ENCODE assay signal across 20 cellular contexts in genomic region chr2:236120006-236120740, GRCh38. TPM values are rescaled to one million over a fixed set of nuclear protein-coding genes. Genes with fewer than 3 reads are reported as not detected.
"Had no signal": no experiment of that assay in that cellular context is flagged by ENCODE, and none has a peak within 500 bp of the region (broad histone marks: within the 10 kb centered on the region; RNA-seq: fewer than 3 reads in every experiment).

No MANE protein-coding gene starts in this region.

- H3K36me3 ChIP-seq: breast epithelium had no signal

- H3K4me3 Mint-ChIP-seq: activated CD4-positive, alpha-beta T cell treated with anti-CD3 and anti-CD28 coated beads, Interleukin-2, amount 10 ng/mL, durations not matched to agents 24 days and 14 days; activated CD8-positive, alpha-beta T cell treated with anti-CD3 and anti-CD28 coated beads, Interleukin-2, amount 10 ng/mL, durations not matched to agents 7 days and 5 days; activated naive CD8-positive, alpha-beta T cell treated with anti-CD3 and anti-CD28 coated beads, Interleukin-2, amount 10 ng/mL, durations not matched to agents 7 days and 5 days; activated T-cell treated with anti-CD3 and anti-CD28 coated beads, Interleukin-2, amount 50 U/mL, for 72 hours; mesothelial cell of epicardium; neural crest cell had no signal

- H3K9me3 Mint-ChIP-seq: activated CD4-positive, alpha-beta T cell treated with anti-CD3 and anti-CD28 coated beads, Interleukin-2, amount 10 ng/mL, durations not matched to agents 24 days and 14 days; activated naive CD8-positive, alpha-beta T cell treated with anti-CD3 and anti-CD28 coated beads, Interleukin-2, amount 10 ng/mL, durations not matched to agents 7 days and 5 days; activated T-cell treated with anti-CD3 and anti-CD28 coated beads, Interleukin-2, amount 50 U/mL, for 72 hours; mesothelial cell of epicardium; neural crest cell had no signal

- H3K27me3 ChIP-seq: breast epithelium, gastroesophageal sphincter, heart right ventricle, thyroid gland had no signal

- ATAC-seq: activated CD8-positive, alpha-beta T cell treated with anti-CD3 and anti-CD28 coated beads, Interleukin-2, amount 10 ng/mL, durations not matched to agents 7 days and 5 days; activated T-cell treated with anti-CD3 and anti-CD28 coated beads, Interleukin-2, amount 50 U/mL, for 72 hours; gastroesophageal sphincter; heart right ventricle; lower lobe of right lung had no signal

- H3K4me3 ChIP-seq: breast epithelium, gastroesophageal sphincter, heart right ventricle, lower lobe of right lung, thyroid gland had no signal

- H3K4me1 ChIP-seq: gastroesophageal sphincter, heart right ventricle, lower lobe of right lung, parathyroid adenoma, thyroid gland had no signal

- H3K4me1 Mint-ChIP-seq: activated CD4-positive, alpha-beta T cell treated with anti-CD3 and anti-CD28 coated beads, Interleukin-2, amount 10 ng/mL, durations not matched to agents 24 days and 14 days; activated naive CD8-positive, alpha-beta T cell treated with anti-CD3 and anti-CD28 coated beads, Interleukin-2, amount 10 ng/mL, durations not matched to agents 7 days and 5 days had no signal

- H3K27ac Mint-ChIP-seq: activated CD4-positive, alpha-beta T cell treated with anti-CD3 and anti-CD28 coated beads, Interleukin-2, amount 10 ng/mL, durations not matched to agents 24 days and 14 days; activated CD8-positive, alpha-beta T cell treated with anti-CD3 and anti-CD28 coated beads, Interleukin-2, amount 10 ng/mL, durations not matched to agents 7 days and 5 days; activated naive CD8-positive, alpha-beta T cell treated with anti-CD3 and anti-CD28 coated beads, Interleukin-2, amount 10 ng/mL, durations not matched to agents 7 days and 5 days; activated T-cell treated with anti-CD3 and anti-CD28 coated beads, Interleukin-2, amount 50 U/mL, for 72 hours; mesothelial cell of epicardium had no signal

- H3K9me3 ChIP-seq: breast epithelium, gastroesophageal sphincter, heart right ventricle, lower lobe of right lung, thyroid gland had no signal

- H3K27ac ChIP-seq: breast epithelium, gastroesophageal sphincter, heart right ventricle, lower lobe of right lung, parathyroid adenoma, thyroid gland had no signal

- DNase-seq: activated CD4-positive, alpha-beta T cell treated with anti-CD3 and anti-CD28 coated beads, Interleukin-2, amount 10 ng/mL, durations not matched to agents 24 days and 14 days; activated CD4-positive, CD25-positive, alpha-beta regulatory T cell; activated CD8-positive, alpha-beta memory T cell treated with anti-CD3 and anti-CD28 coated beads, Interleukin-2, amount 50 U/mL, for 4 hours; activated CD8-positive, alpha-beta T cell treated with anti-CD3 and anti-CD28 coated beads, Interleukin-2, amount 10 ng/mL, durations not matched to agents 7 days and 5 days; activated naive CD4-positive, alpha-beta T cell; activated naive CD8-positive, alpha-beta T cell treated with anti-CD3 and anti-CD28 coated beads, Interleukin-2, amount 10 ng/mL, durations not matched to agents 7 days and 5 days; activated T-cell treated with anti-CD3 and anti-CD28 coated beads, Interleukin-2, amount 50 U/mL, for 72 hours; heart right ventricle; lower lobe of right lung; stimulated activated CD4-positive, alpha-beta T cell treated with anti-CD3 and anti-CD28 coated beads, Interleukin-2, amount 100 ng/mL, for 24 hours; thyroid gland had no signal

RNA-seq across cellular contexts. Expression of gene GBX2, which starts 48.0 kb away (rescaled TPM):
- total RNA-seq: activated CD4-positive, alpha-beta T cell treated with anti-CD3 and anti-CD28 coated beads, Interleukin-2, amount 10 ng/mL, durations not matched to agents 24 days and 14 days; activated CD8-positive, alpha-beta T cell treated with anti-CD3 and anti-CD28 coated beads, Interleukin-2, amount 10 ng/mL, durations not matched to agents 7 days and 5 days; activated naive CD8-positive, alpha-beta T cell treated with anti-CD3 and anti-CD28 coated beads, Interleukin-2, amount 10 ng/mL, durations not matched to agents 7 days and 5 days; activated T-cell treated with anti-CD3 and anti-CD28 coated beads, Interleukin-2, amount 50 U/mL, for 72 hours; aorta; breast epithelium; gastroesophageal sphincter; lower lobe of right lung; myocyte; T-helper 2 cell treated with Interferon-gamma antibody and Interleukin-4, amounts not matched to agents 100 ng/mL and 5 ng/mL, for 36 hours; thyroid gland; urinary bladder had no signal
